ENCODE assay signal across 1 cellular context in the genomic region with DNA sequence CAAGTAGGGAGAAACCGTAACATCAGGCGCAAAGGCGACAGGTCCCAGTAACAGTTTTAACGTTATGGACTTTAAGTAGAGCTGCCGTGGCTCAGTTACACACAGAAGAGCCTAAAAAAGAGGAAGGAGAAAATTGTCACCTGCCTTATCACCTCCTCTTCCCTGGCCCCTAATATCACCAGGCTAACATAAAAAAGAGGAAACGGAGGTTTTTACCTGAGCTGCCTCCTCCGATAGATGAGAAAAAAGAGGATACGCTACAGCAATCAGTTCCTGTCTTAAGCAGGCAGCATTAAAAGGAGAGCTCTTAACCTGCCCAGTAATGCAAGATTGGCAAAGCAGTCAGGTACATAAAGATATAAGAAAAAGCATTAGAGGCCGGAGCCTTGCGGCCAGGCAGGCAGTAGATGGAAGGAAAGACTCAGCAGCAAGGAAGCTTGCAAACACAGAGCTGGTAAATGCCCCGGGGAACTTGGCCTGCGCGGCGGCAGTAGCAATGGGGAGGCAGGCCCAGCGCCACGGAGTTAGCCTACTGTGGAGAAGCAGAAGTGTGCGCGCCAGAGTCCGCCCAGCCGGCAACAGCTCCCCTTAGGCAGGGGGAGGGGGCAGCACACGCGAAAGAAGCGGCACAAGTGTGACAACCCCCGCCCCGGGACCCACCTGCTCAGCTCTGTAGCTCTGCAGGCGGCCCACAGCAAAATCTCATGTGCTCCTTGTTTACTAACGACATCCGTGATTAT.
TF ChIP-seq lines count a peak whose summit lies in the region.

No MANE protein-coding gene starts in this region.

TF ChIP-seq in GM23338, 12 proteins besides CTCF, POLR2A, EP300 and RAD21 (continued from another document):
- TF ChIP-seq, protein P1, sequence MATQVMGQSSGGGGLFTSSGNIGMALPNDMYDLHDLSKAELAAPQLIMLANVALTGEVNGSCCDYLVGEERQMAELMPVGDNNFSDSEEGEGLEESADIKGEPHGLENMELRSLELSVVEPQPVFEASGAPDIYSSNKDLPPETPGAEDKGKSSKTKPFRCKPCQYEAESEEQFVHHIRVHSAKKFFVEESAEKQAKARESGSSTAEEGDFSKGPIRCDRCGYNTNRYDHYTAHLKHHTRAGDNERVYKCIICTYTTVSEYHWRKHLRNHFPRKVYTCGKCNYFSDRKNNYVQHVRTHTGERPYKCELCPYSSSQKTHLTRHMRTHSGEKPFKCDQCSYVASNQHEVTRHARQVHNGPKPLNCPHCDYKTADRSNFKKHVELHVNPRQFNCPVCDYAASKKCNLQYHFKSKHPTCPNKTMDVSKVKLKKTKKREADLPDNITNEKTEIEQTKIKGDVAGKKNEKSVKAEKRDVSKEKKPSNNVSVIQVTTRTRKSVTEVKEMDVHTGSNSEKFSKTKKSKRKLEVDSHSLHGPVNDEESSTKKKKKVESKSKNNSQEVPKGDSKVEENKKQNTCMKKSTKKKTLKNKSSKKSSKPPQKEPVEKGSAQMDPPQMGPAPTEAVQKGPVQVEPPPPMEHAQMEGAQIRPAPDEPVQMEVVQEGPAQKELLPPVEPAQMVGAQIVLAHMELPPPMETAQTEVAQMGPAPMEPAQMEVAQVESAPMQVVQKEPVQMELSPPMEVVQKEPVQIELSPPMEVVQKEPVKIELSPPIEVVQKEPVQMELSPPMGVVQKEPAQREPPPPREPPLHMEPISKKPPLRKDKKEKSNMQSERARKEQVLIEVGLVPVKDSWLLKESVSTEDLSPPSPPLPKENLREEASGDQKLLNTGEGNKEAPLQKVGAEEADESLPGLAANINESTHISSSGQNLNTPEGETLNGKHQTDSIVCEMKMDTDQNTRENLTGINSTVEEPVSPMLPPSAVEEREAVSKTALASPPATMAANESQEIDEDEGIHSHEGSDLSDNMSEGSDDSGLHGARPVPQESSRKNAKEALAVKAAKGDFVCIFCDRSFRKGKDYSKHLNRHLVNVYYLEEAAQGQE (IDR thresholded peaks at IDR 0.05; ENCODE audit: unreplicated experiment) = no peak
- TF ChIP-seq STAT1 (IDR thresholded peaks at IDR 0.05; ENCODE audit: unreplicated experiment) (no peak), JUNB (IDR thresholded peaks at IDR 0.05; ENCODE audit: unreplicated experiment) (no peak)
